ENCODE assay signal across 16 cellular contexts in genomic region chr10:17354781-17355180, GRCh38.
DNase-seq lines count a peak whose midpoint lies in the region; ATAC-seq and TF ChIP-seq lines count a peak whose summit lies in the region.
"Had no signal": no experiment of that assay in that cellular context is flagged by ENCODE, and none has a peak within 500 bp of the region (broad histone marks: within the 10 kb centered on the region; RNA-seq: fewer than 3 reads in every experiment).

No MANE protein-coding gene starts in this region.

- no peak overlapping the region for H3K9ac ChIP-seq in fibroblast of lung (ENCODE audit: insufficient read depth, low read length)
- no peak overlapping the region for H3K9ac ChIP-seq in neural progenitor cell
- H3K9ac ChIP-seq: BLaER1 treated with 17β-estradiol and CSF1 and Interleukin-3, amounts not matched to agents 10 nM and 100 nM had no signal

- H3K27me3 ChIP-seq in RWPE2 (ENCODE audit: insufficient read depth, poor library complexity, severe bottlenecking) (no peaks in the 10 kb centered on the region), fibroblast of lung (ENCODE audit: control insufficient read depth, insufficient read depth, low read length) (no peaks in the 10 kb centered on the region), neural progenitor cell (no peaks in the 10 kb centered on the region)
- H3K27me3 ChIP-seq: BLaER1 treated with 17β-estradiol and CSF1 and Interleukin-3, amounts not matched to agents 10 nM and 100 nM; SJCRH30 had no signal

- TF ChIP-seq CTCF in RWPE2 (IDR thresholded peaks at IDR 0.05; ENCODE audit: poor library complexity, severe bottlenecking) = no peak
- TF ChIP-seq CTCF in fibroblast of lung (conservative IDR thresholded peaks at IDR 0.05 in 1 of 2, IDR thresholded peaks at IDR 0.05 in 1 of 2; ENCODE audit: low read depth in 1 of 2, low read length in 2 of 2) = no peak
- no peak for TF ChIP-seq CTCF in neural progenitor cell (IDR thresholded peaks at IDR 0.05)

- H3K27ac ChIP-seq in RWPE2 (ENCODE audit: poor library complexity, severe bottlenecking) (peak overlapping the region; percentile 78), fibroblast of lung (ENCODE audit: insufficient read depth, low read length) (no peak overlapping the region), neural progenitor cell (no peak overlapping the region)
- H3K27ac ChIP-seq: BLaER1 treated with 17β-estradiol and CSF1 and Interleukin-3, amounts not matched to agents 10 nM and 100 nM; SJCRH30 had no signal

- no peak overlapping the region for H3K4me3 ChIP-seq in RWPE2 (ENCODE audit: severe bottlenecking)
- no peak overlapping the region for H3K4me3 ChIP-seq in fibroblast of lung (replicated peaks in 1 of 4; ENCODE audit: control extremely low read depth in 1 of 4, insufficient read depth in 1 of 4, low read depth in 3 of 4, low read length in 4 of 4)
- no peak overlapping the region for H3K4me3 ChIP-seq in skeletal muscle cell (ENCODE audit: low read depth, low read length)
- H3K4me3 ChIP-seq in neural progenitor cell = no peak overlapping the region
- H3K4me3 ChIP-seq: BLaER1 treated with 17β-estradiol and CSF1 and Interleukin-3, amounts not matched to agents 10 nM and 100 nM; GM12878; SJCRH30 had no signal

- H3F3A ChIP-seq in neural progenitor cell (ENCODE audit: low read depth) = no peaks in the 10 kb centered on the region

- H3K4me2 ChIP-seq in fibroblast of lung (ENCODE audit: extremely low read depth, insufficient read depth, low read length) (no peak overlapping the region), neural progenitor cell (no peak overlapping the region)
- H3K4me2 ChIP-seq: BLaER1 treated with 17β-estradiol and CSF1 and Interleukin-3, amounts not matched to agents 10 nM and 100 nM had no signal

- DNase-seq in ELR (ENCODE audit: low read depth) = peak; percentile 12
- no peak for DNase-seq in RWPE2 (ENCODE audit: low spot score)
- DNase-seq in fibroblast of lung (ENCODE audit: low read depth in 2 of 2) = peak; percentile 21 to 66
- DNase-seq in skeletal muscle cell (ENCODE audit: low read depth) = peak; percentile 23
- no peak for DNase-seq in HK-2 (ENCODE audit: unreplicated experiment)
- no peak for DNase-seq in neural progenitor cell (ENCODE audit: low spot score)
- no peak for DNase-seq in epidermal melanocyte (ENCODE audit: insufficient read length, low spot score)
- DNase-seq in activated CD4-positive, alpha-beta memory T cell treated with anti-CD3 and anti-CD28 coated beads for 36 hours = no peak
- DNase-seq: DMS 273 treated with DMSO at 0.1 percent for 48 hours, KG1, NCI-H1105, NCI-H187, NCI-H524, SJCRH30 had no signal

- H3K27me3 Mint-ChIP-seq in neural progenitor cell (ENCODE audit: insufficient read depth, low read depth) = no peaks in the 10 kb centered on the region
- peaks cover 14% of the 10 kb centered on the region for H3K27me3 Mint-ChIP-seq in activated CD4-positive, alpha-beta memory T cell treated with anti-CD3 and anti-CD28 coated beads for 36 hours

- H3K36me3 ChIP-seq in RWPE2 (ENCODE audit: low read depth) (no peaks in the 10 kb centered on the region), fibroblast of lung (ENCODE audit: control insufficient read depth, insufficient read depth, low read length) (no peaks in the 10 kb centered on the region), neural progenitor cell (no peaks in the 10 kb centered on the region)
- H3K36me3 ChIP-seq: BLaER1 treated with 17β-estradiol and CSF1 and Interleukin-3, amounts not matched to agents 10 nM and 100 nM; SJCRH30 had no signal

- no peaks in the 10 kb centered on the region for H3K4me1 Mint-ChIP-seq in neural progenitor cell
- H3K4me1 Mint-ChIP-seq in activated CD4-positive, alpha-beta memory T cell treated with anti-CD3 and anti-CD28 coated beads for 36 hours (ENCODE audit: low read depth) = peaks cover 12% of the 10 kb centered on the region

- ATAC-seq in RWPE2 (ENCODE audit: low read depth) = no peak
- ATAC-seq: GM12878 had no signal

- no peak overlapping the region for H3K4me3 Mint-ChIP-seq in neural progenitor cell
- H3K4me3 Mint-ChIP-seq in activated CD4-positive, alpha-beta memory T cell treated with anti-CD3 and anti-CD28 coated beads for 36 hours = no peak overlapping the region

- H3K27ac Mint-ChIP-seq in neural progenitor cell = no peak overlapping the region
- H3K27ac Mint-ChIP-seq in activated CD4-positive, alpha-beta memory T cell treated with anti-CD3 and anti-CD28 coated beads for 36 hours = no peak overlapping the region

- H3K9me3 Mint-ChIP-seq in neural progenitor cell = no peaks in the 10 kb centered on the region
- peaks cover 3% of the 10 kb centered on the region for H3K9me3 Mint-ChIP-seq in activated CD4-positive, alpha-beta memory T cell treated with anti-CD3 and anti-CD28 coated beads for 36 hours

- H4K20me1 ChIP-seq in fibroblast of lung (ENCODE audit: control insufficient read depth, extremely low read depth, insufficient read depth, low read length) (no peaks in the 10 kb centered on the region), neural progenitor cell (ENCODE audit: low read depth) (no peaks in the 10 kb centered on the region)
- H4K20me1 ChIP-seq: BLaER1 treated with 17β-estradiol and CSF1 and Interleukin-3, amounts not matched to agents 10 nM and 100 nM had no signal

- no peak overlapping the region for H2AFZ ChIP-seq in fibroblast of lung (ENCODE audit: low read length)
- no peak overlapping the region for H2AFZ ChIP-seq in neural progenitor cell (replicated peaks)

- POLR2A ChIA-PET in activated CD4-positive, alpha-beta memory T cell treated with anti-CD3 and anti-CD28 coated beads for 36 hours (lab: Charles Lee) = no interaction called here

- H3K36me3 Mint-ChIP-seq in neural progenitor cell = no peaks in the 10 kb centered on the region
- no peaks in the 10 kb centered on the region for H3K36me3 Mint-ChIP-seq in activated CD4-positive, alpha-beta memory T cell treated with anti-CD3 and anti-CD28 coated beads for 36 hours

- no peaks in the 10 kb centered on the region for H3K79me2 ChIP-seq in fibroblast of lung (ENCODE audit: control insufficient read depth, insufficient read depth, low read length)
- no peaks in the 10 kb centered on the region for H3K79me2 ChIP-seq in neural progenitor cell (ENCODE audit: low read depth)

- intact Hi-C loops in activated CD4-positive, alpha-beta memory T cell treated with anti-CD3 and anti-CD28 coated beads for 36 hours (cut with micrococcal nuclease) = no loop called here

- H3K9me3 ChIP-seq in RWPE2 (ENCODE audit: severe bottlenecking) (no peaks in the 10 kb centered on the region), fibroblast of lung (ENCODE audit: control insufficient read depth, insufficient read depth, low read depth, low read length) (no peaks in the 10 kb centered on the region), neural progenitor cell (ENCODE audit: low read depth) (no peaks in the 10 kb centered on the region)
- H3K9me3 ChIP-seq: SJCRH30 had no signal

- CTCF ChIA-PET in activated CD4-positive, alpha-beta memory T cell treated with anti-CD3 and anti-CD28 coated beads for 36 hours (lab: Charles Lee) = no interaction called here

- H3K4me1 ChIP-seq in RWPE2 (ENCODE audit: insufficient read depth, poor library complexity, severe bottlenecking) = peaks cover 34% of the 10 kb centered on the region
- H3K4me1 ChIP-seq in fibroblast of lung (ENCODE audit: control insufficient read depth, extremely low read depth, insufficient read depth, low read length) = no peaks in the 10 kb centered on the region
- no peaks in the 10 kb centered on the region for H3K4me1 ChIP-seq in neural progenitor cell
- H3K4me1 ChIP-seq: BLaER1 treated with 17β-estradiol and CSF1 and Interleukin-3, amounts not matched to agents 10 nM and 100 nM; SJCRH30 had no signal

Comparison
In these comparisons a context has a peak if more than half of its experiments do, and no peak if none do; other contexts are left out.
1. DNase-seq: peak in ELR (single experiment), fibroblast of lung (2 of 2) and skeletal muscle cell (single experiment); none in RWPE2 (single experiment), HK-2 (single experiment), neural progenitor cell (single experiment), epidermal melanocyte (single experiment) and activated CD4-positive, alpha-beta memory T cell treated with anti-CD3 and anti-CD28 coated beads for 36 hours (single experiment).